Comparison of ENCODE assay signal across 16 cellular contexts in the genomic region with DNA sequence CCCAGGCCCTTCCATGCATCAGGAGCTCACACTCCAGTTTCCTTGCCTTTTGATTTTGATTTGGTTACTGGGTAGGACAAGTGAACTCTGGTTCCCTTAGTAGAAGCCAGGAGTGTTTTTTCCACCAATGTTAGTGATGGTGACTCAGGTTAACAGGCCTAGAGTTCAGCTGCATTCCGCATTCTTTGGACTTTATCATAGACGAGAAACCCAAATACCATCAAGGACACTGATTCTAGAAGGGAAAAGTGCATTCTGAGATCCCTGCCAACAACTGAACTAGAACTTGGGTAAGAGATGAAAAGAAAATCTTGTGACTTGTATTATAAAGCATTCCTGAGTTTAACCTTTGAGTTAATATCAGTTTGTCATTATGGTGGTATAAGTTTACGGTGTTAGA.
"Had no signal": no experiment of that assay in that cellular context is flagged by ENCODE, and none has a peak within 500 bp of the region (broad histone marks: within the 10 kb centered on the region; RNA-seq: fewer than 3 reads in every experiment).

No MANE protein-coding gene starts in this region.

- H3K27ac ChIP-seq: uterus had no signal

- FAIRE-seq: bronchial epithelial cell had no signal

- H3K4me1 ChIP-seq: uterus had no signal

- DNase-seq: activated CD4-positive, alpha-beta T cell treated with anti-CD3 and anti-CD28 coated beads, Interleukin-2, amount 50 U/mL, for 4 hours; activated CD4-positive, CD25-positive, alpha-beta regulatory T cell treated with anti-CD3 and anti-CD28 coated beads, Interleukin-2, amount 50 U/mL, for 72 hours; activated effector memory CD4-positive, alpha-beta T cell treated with Interleukin-2 at 50 U/mL for 16 hours; activated naive CD8-positive, alpha-beta T cell treated with anti-CD3 and anti-CD28 coated beads for 36 hours; activated T-cell treated with anti-CD3 and anti-CD28 coated beads, Interleukin-2, amount 50 U/mL, for 1 hour; anterior cingulate cortex; effector CD4-positive, alpha-beta T cell; hippocampal formation; left colon; nephron progenitor cell; stimulated activated CD4-positive, alpha-beta T cell treated with anti-CD3 and anti-CD28 coated beads, Interleukin-4, amount 100 ng/mL, for 4 hours; stimulated activated naive CD8-positive, alpha-beta T cell treated with anti-CD3 and anti-CD28 coated beads, Interleukin-15, amount 100 ng/mL, for 72 hours; SW 1271; uterus had no signal

- H3K9me3 ChIP-seq: gastroesophageal sphincter, uterus had no signal

- H3K36me3 ChIP-seq: uterus had no signal

- H3K4me3 ChIP-seq: gastroesophageal sphincter, uterus had no signal

- H3K27me3 ChIP-seq: gastroesophageal sphincter, uterus had no signal
